2 cellular contexts compared by ENCODE assay signal in the genomic region with DNA sequence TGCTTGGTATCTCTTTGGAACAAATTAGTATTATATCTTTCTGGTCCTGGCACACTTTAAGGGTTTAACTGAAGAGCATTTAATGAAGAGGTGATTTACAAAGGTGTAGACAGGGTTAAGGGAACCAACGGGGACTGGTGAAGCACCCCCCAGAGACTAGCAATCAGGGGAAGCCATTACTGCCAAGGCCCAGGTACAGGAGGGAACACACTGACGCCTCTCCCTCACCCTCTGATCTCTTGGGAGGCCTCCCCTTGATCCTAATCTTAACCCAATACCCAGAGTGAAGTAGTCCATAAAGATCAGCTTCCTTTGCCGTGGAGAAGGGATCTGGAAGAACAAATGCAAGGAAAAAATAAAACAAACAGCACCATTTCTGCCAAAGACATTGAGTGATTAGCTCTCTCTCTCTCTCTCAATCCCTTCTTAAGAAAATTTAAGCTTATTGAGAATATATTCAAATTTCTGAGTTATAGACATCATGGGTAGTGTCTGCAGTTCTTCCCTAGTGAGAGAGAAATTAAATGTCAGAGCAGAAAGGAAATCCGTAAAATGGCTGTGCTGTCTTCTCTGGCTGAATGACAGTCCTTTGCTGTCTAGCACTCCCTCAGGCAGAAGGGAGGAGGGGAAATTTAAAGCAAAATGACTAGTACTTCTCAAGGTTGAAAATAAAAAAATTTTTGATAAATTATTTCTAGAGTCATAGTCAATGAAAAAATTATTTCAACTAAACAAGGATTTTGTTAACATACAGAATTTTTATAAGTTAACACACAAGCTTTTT.
TF ChIP-seq lines count a peak whose summit lies in the region.

No MANE protein-coding gene starts in this region.

TF ChIP-seq in PFSK-1, 5 proteins besides CTCF, POLR2A, EP300 and RAD21 (continued from another document):
- TF ChIP-seq, protein P1, sequence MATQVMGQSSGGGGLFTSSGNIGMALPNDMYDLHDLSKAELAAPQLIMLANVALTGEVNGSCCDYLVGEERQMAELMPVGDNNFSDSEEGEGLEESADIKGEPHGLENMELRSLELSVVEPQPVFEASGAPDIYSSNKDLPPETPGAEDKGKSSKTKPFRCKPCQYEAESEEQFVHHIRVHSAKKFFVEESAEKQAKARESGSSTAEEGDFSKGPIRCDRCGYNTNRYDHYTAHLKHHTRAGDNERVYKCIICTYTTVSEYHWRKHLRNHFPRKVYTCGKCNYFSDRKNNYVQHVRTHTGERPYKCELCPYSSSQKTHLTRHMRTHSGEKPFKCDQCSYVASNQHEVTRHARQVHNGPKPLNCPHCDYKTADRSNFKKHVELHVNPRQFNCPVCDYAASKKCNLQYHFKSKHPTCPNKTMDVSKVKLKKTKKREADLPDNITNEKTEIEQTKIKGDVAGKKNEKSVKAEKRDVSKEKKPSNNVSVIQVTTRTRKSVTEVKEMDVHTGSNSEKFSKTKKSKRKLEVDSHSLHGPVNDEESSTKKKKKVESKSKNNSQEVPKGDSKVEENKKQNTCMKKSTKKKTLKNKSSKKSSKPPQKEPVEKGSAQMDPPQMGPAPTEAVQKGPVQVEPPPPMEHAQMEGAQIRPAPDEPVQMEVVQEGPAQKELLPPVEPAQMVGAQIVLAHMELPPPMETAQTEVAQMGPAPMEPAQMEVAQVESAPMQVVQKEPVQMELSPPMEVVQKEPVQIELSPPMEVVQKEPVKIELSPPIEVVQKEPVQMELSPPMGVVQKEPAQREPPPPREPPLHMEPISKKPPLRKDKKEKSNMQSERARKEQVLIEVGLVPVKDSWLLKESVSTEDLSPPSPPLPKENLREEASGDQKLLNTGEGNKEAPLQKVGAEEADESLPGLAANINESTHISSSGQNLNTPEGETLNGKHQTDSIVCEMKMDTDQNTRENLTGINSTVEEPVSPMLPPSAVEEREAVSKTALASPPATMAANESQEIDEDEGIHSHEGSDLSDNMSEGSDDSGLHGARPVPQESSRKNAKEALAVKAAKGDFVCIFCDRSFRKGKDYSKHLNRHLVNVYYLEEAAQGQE (IDR thresholded peaks at IDR 0.05; ENCODE audit: insufficient read depth in 1 of 2, low read depth in 2 of 2, low read length in 2 of 2) = no peak
- TF ChIP-seq TAF1 (IDR thresholded peaks at IDR 0.05; ENCODE audit: borderline replicate concordance, insufficient read depth, low read length) = no peak

TF ChIP-seq in K562, 482 proteins besides CTCF, POLR2A, EP300 and RAD21 (continued from another document):
- TF ChIP-seq PBX2 (CRISPR knock-in tag; IDR thresholded peaks at IDR 0.05; ENCODE audit: low read depth) = no peak
- 0 out of 2 replicates have a peak, but pooled peaks have one; percentile 21 for TF ChIP-seq PBX2 (tag; conservative IDR thresholded peaks at IDR 0.05; ENCODE audit: low read depth)
- TF ChIP-seq HMGN3 (IDR thresholded peaks at IDR 0.05; ENCODE audit: borderline replicate concordance, extremely low read depth, insufficient read length, low read depth, low read length) = no peak
- TF ChIP-seq, protein P2, sequence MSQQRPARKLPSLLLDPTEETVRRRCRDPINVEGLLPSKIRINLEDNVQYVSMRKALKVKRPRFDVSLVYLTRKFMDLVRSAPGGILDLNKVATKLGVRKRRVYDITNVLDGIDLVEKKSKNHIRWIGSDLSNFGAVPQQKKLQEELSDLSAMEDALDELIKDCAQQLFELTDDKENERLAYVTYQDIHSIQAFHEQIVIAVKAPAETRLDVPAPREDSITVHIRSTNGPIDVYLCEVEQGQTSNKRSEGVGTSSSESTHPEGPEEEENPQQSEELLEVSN (IDR thresholded peaks at IDR 0.05; ENCODE audit: borderline replicate concordance in 1 of 2, extremely low read depth in 1 of 2, insufficient read depth in 1 of 2, insufficient read length in 1 of 2, low read depth in 1 of 2, low read length in 1 of 2, poor library complexity in 1 of 2, severe bottlenecking in 1 of 2) = no peak
- TF ChIP-seq PKNOX1 (IDR thresholded peaks at IDR 0.05) = peak; percentile 46; the same call in 1 of the 2 replicates
- TF ChIP-seq NFXL1 (CRISPR knock-in tag; IDR thresholded peaks at IDR 0.05) = no peak
